Comparison of ENCODE assay signal across 1 cellular context in the genomic region with DNA sequence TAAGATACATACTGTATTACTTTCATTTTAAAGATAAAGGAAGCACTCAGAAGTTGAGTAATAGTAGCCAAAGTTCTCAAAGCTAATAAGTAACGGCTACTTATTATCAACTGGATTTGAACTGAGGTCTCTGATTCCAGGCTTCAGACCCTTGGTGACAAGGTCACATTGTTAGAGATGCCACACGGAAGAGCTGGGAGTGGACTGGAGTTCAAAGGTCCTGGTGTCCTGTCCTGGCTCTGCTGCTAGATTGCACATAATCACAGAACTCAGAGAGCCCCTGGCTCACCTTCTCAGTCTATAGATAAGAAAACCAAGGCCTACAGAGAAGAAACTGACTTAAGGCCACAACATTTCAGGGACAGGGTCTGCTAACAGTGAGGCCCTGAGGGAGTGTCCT.
TF ChIP-seq lines count a peak whose summit lies in the region.

No MANE protein-coding gene starts in this region.

TF ChIP-seq in HepG2, 621 proteins besides CTCF, POLR2A, EP300 and RAD21 (continued from another document and continues in another):
- TF ChIP-seq HNF1A (IDR thresholded peaks at IDR 0.05; ENCODE audit: low read depth) (no peak), HNF1A (CRISPR knock-in tag; IDR thresholded peaks at IDR 0.05; ENCODE audit: borderline replicate concordance) (no peak), ZNF318 (CRISPR knock-in tag; IDR thresholded peaks at IDR 0.05) (no peak), ZBTB7B (CRISPR knock-in tag; IDR thresholded peaks at IDR 0.05) (0 out of 2 replicates have a peak, but pooled peaks have one; percentile 21), DMAP1 (CRISPR knock-in tag; IDR thresholded peaks at IDR 0.05) (no peak), THAP9 (CRISPR knock-in tag; IDR thresholded peaks at IDR 0.05; ENCODE audit: borderline replicate concordance) (no peak), PBX2 (CRISPR knock-in tag; IDR thresholded peaks at IDR 0.05) (no peak), ZNF577 (CRISPR knock-in tag; IDR thresholded peaks at IDR 0.05; ENCODE audit: borderline replicate concordance, low read depth) (no peak), BCL6 (CRISPR knock-in tag; IDR thresholded peaks at IDR 0.05) (peak; percentile 61), MATR3 (CRISPR knock-in tag; IDR thresholded peaks at IDR 0.05) (no peak), ZBTB21 (CRISPR knock-in tag; IDR thresholded peaks at IDR 0.05) (no peak), DNMT1 (CRISPR knock-in tag; IDR thresholded peaks at IDR 0.05) (no peak), ZNF232 (CRISPR knock-in tag; IDR thresholded peaks at IDR 0.05; ENCODE audit: borderline replicate concordance) (no peak), TFE3 (CRISPR knock-in tag; IDR thresholded peaks at IDR 0.05) (no peak), RXRB (CRISPR knock-in tag; IDR thresholded peaks at IDR 0.05; ENCODE audit: borderline replicate concordance) (peak; percentile 61; the same call in 1 of the 2 replicates), SOX6 (IDR thresholded peaks at IDR 0.05) (no peak), SOX6 (CRISPR knock-in tag; IDR thresholded peaks at IDR 0.05) (peak; percentile 62), ZNF33A (CRISPR knock-in tag; IDR thresholded peaks at IDR 0.05; ENCODE audit: borderline replicate concordance) (no peak), ZNF629 (CRISPR knock-in tag; conservative IDR thresholded peaks at IDR 0.05) (no peak), PRDM15 (CRISPR knock-in tag; IDR thresholded peaks at IDR 0.05) (no peak), GATAD2A (CRISPR knock-in tag; IDR thresholded peaks at IDR 0.05) (peak; percentile 79), ZNF224 (CRISPR knock-in tag; IDR thresholded peaks at IDR 0.05) (no peak), ZBTB44 (CRISPR knock-in tag; IDR thresholded peaks at IDR 0.05) (no peak)
- TF ChIP-seq, protein P1, sequence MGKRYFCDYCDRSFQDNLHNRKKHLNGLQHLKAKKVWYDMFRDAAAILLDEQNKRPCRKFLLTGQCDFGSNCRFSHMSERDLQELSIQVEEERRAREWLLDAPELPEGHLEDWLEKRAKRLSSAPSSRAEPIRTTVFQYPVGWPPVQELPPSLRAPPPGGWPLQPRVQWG (CRISPR knock-in tag; IDR thresholded peaks at IDR 0.05; ENCODE audit: borderline replicate concordance, low read depth): no peak
